13 cellular contexts compared by ENCODE assay signal in genomic region chr6:9405369-9405768, GRCh38.
DNase-seq lines count a peak whose midpoint lies in the region; ATAC-seq, FAIRE-seq and TF ChIP-seq lines count a peak whose summit lies in the region.
"Had no signal": no experiment of that assay in that cellular context is flagged by ENCODE, and none has a peak within 500 bp of the region (broad histone marks: within the 10 kb centered on the region; RNA-seq: fewer than 3 reads in every experiment).

No MANE protein-coding gene starts in this region.

- no peak overlapping the region for H2BK120ac ChIP-seq in mesenchymal stem cell (ENCODE audit: low read depth, low read length)

- POLR2A ChIA-PET in HepG2 (lab: Yijun Ruan, JAX) = no interaction called here

- no peak overlapping the region for H2BK5ac ChIP-seq in mesenchymal stem cell (ENCODE audit: low read depth, low read length, poor library complexity, severe bottlenecking)

- no peak overlapping the region for H2BK15ac ChIP-seq in mesenchymal stem cell (ENCODE audit: low read depth, poor library complexity, severe bottlenecking)

- TF ChIP-seq EP300 in HepG2 (IDR thresholded peaks at IDR 0.05; ENCODE audit: low read depth in 2 of 2, low read length in 2 of 2) (no peak), HepG2 (CRISPR knock-in tag; IDR thresholded peaks at IDR 0.05; ENCODE audit: borderline replicate concordance) (no peak)

- TF ChIP-seq POLR2A in HepG2 (IDR thresholded peaks at IDR 0.05; ENCODE audit: insufficient read depth in 1 of 2, low read depth in 2 of 2, low read length in 2 of 2) = no peak

- intact Hi-C loops in HepG2 (cut with micrococcal nuclease; ENCODE audit: unreplicated experiment) (no loop called here), lower lobe of right lung (cut with DNase I) (no loop called here)

- H3K27ac ChIP-seq in mesenchymal stem cell (ENCODE audit: low read length, poor library complexity, severe bottlenecking) (no peak overlapping the region), HepG2 (ENCODE audit: extremely low read length, insufficient read depth, low read length) (no peak overlapping the region), lower lobe of right lung (no peak overlapping the region)
- H3K27ac ChIP-seq: vagina had no signal

- peak; percentile 86 for DNase-seq in EH (ENCODE audit: low read depth)
- peak; percentile 73 for DNase-seq in NCI-H146 treated with DMSO at 0.1 percent for 48 hours (lab: John Stamatoyannopoulos, UW; ENCODE audit: unreplicated experiment)
- peak; percentile 93 for DNase-seq in bronchial epithelial cell (ENCODE audit: low read depth)
- peak; percentile 77 for DNase-seq in mesenchymal stem cell
- DNase-seq in stimulated activated naive CD4-positive, alpha-beta T cell (lab: John Stamatoyannopoulos, UW) = no peak
- no peak for DNase-seq in HepG2 (ENCODE audit: low spot score)
- DNase-seq in lower lobe of right lung = no peak
- DNase-seq: naive B cell, NCI-H1436 treated with DMSO at 0.1 percent for 48 hours, small intestine, T-helper 9 cell had no signal

- H3K4ac ChIP-seq in mesenchymal stem cell (ENCODE audit: low read depth in 1 of 2, low read length in 2 of 2) = no peak overlapping the region

- FAIRE-seq in bronchial epithelial cell (lab: Jason Lieb, UNC) = no peak
- FAIRE-seq in HepG2 (lab: Jason Lieb, UNC) = no peak
- FAIRE-seq: small intestine had no signal

- 44% methylated on average over 6 of the region's 6 CpGs for WGBS in mesenchymal stem cell
- WGBS in HepG2 (ENCODE audit: low lambda C conversion rate) = 66% methylated on average over 6 of the region's 6 CpGs

- no peak overlapping the region for H2AK5ac ChIP-seq in mesenchymal stem cell (ENCODE audit: low read length, severe bottlenecking)

- no peak overlapping the region for H3K9ac ChIP-seq in mesenchymal stem cell (ENCODE audit: low read length)
- no peak overlapping the region for H3K9ac ChIP-seq in HepG2 (ENCODE audit: insufficient read depth, low read depth, low read length)

- H3K79me1 ChIP-seq in mesenchymal stem cell (replicated peaks; ENCODE audit: low read length, poor library complexity, severe bottlenecking) = no peaks in the 10 kb centered on the region

- BruUV-seq in HepG2 (replicated peaks; lab: Mats Ljungman, UMichigan) = no TSS peak

- H3K4me1 ChIP-seq in mesenchymal stem cell (ENCODE audit: control insufficient read depth, insufficient read depth, low read depth, low read length) = no peaks in the 10 kb centered on the region
- H3K4me1 ChIP-seq in HepG2 (ENCODE audit: insufficient read depth, low read length) = no peaks in the 10 kb centered on the region
- H3K4me1 ChIP-seq in lower lobe of right lung = no peaks in the 10 kb centered on the region
- H3K4me1 ChIP-seq: vagina had no signal

- H3K14ac ChIP-seq in mesenchymal stem cell (ENCODE audit: low read length in 2 of 2) = no peak overlapping the region

- H3K27me3 ChIP-seq in bronchial epithelial cell (ENCODE audit: control insufficient read depth, insufficient read depth, low read length) (no peaks in the 10 kb centered on the region), mesenchymal stem cell (ENCODE audit: control insufficient read depth in 1 of 2, insufficient read depth in 1 of 2, low read length in 2 of 2) (no peaks in the 10 kb centered on the region), HepG2 (ENCODE audit: control insufficient read depth in 1 of 2, insufficient read depth in 2 of 2, low read length in 2 of 2) (no peaks in the 10 kb centered on the region), lower lobe of right lung (ENCODE audit: low read depth) (no peaks in the 10 kb centered on the region)
- H3K27me3 ChIP-seq: vagina had no signal

- no peak overlapping the region for H3K4me3 ChIP-seq in bronchial epithelial cell (ENCODE audit: low read depth, low read length)
- H3K4me3 ChIP-seq in mesenchymal stem cell (ENCODE audit: insufficient read depth in 1 of 2, low read depth in 1 of 2, low read length in 2 of 2) = no peak overlapping the region
- H3K4me3 ChIP-seq in HepG2 (replicated peaks in 1 of 3; ENCODE audit: insufficient read depth in 1 of 3, low read depth in 2 of 3, low read length in 3 of 3) = no peak overlapping the region
- H3K4me3 ChIP-seq in lower lobe of right lung = no peak overlapping the region
- H3K4me3 ChIP-seq: vagina had no signal

- no peak for TF ChIP-seq RAD21 in HepG2 (CRISPR knock-in tag; IDR thresholded peaks at IDR 0.05)

- no peak for ATAC-seq in HepG2
- ATAC-seq in HG03442 (IDR thresholded peaks at IDR 0.05; ENCODE audit: unreplicated experiment) = no peak
- ATAC-seq in lower lobe of right lung = no peak

- no peak overlapping the region for H4K8ac ChIP-seq in mesenchymal stem cell (ENCODE audit: low read length)

- no peaks in the 10 kb centered on the region for H3K79me2 ChIP-seq in HepG2 (ENCODE audit: insufficient read depth, low read length)

- H4K20me1 ChIP-seq in HepG2 (ENCODE audit: insufficient read depth, low read length) = no peaks in the 10 kb centered on the region

- H3K4me2 ChIP-seq in mesenchymal stem cell (ENCODE audit: low read length, poor library complexity, severe bottlenecking) = no peak overlapping the region
- no peak overlapping the region for H3K4me2 ChIP-seq in HepG2 (ENCODE audit: low read depth, low read length)

- in situ Hi-C loops in HepG2 (cut with HindIII; ENCODE audit: extremely low pct_ligation_motif_present, low pct_unique_long_range_greater_than_20kb) = loop anchor here (25.0 kb wide), 2 partner anchors 418 to 893 kb away; no protein-coding TSS in a partner anchor

- CTCF ChIA-PET in HepG2 (lab: Yijun Ruan, JAX; ENCODE audit: low intra/inter-chr PET ratio, low total read pairs) = no interaction called here

- TF ChIP-seq CTCF in bronchial epithelial cell (IDR thresholded peaks at IDR 0.05; ENCODE audit: insufficient read depth, low read length, severe bottlenecking) (no peak), HepG2 (CRISPR knock-in tag; IDR thresholded peaks at IDR 0.05) (no peak), lower lobe of right lung (IDR thresholded peaks at IDR 0.05) (no peak)

- no peak overlapping the region for H3K18ac ChIP-seq in mesenchymal stem cell (ENCODE audit: low read depth in 1 of 2, low read length in 2 of 2)

- H3K23ac ChIP-seq in mesenchymal stem cell (ENCODE audit: low read length in 2 of 2) = no peak overlapping the region

- H2BK12ac ChIP-seq in mesenchymal stem cell (ENCODE audit: low read length in 2 of 2) = no peak overlapping the region

- H3K9me3 ChIP-seq in mesenchymal stem cell (ENCODE audit: control insufficient read depth, low read length) (no peaks in the 10 kb centered on the region), HepG2 (ENCODE audit: low read length) (no peaks in the 10 kb centered on the region), lower lobe of right lung (no peaks in the 10 kb centered on the region)
- H3K9me3 ChIP-seq: vagina had no signal

- H2AFZ ChIP-seq in mesenchymal stem cell (ENCODE audit: low read depth, low read length) = no peak overlapping the region
- no peak overlapping the region for H2AFZ ChIP-seq in HepG2 (ENCODE audit: low read length)

- H4K91ac ChIP-seq in mesenchymal stem cell (ENCODE audit: low read length) = no peak overlapping the region

- H3K36me3 ChIP-seq in bronchial epithelial cell (ENCODE audit: control insufficient read depth, insufficient read depth, low read length) (no peaks in the 10 kb centered on the region), mesenchymal stem cell (ENCODE audit: control insufficient read depth in 1 of 2, insufficient read depth in 2 of 2, low read depth in 1 of 2, low read length in 2 of 2) (no peaks in the 10 kb centered on the region), HepG2 (replicated peaks in 1 of 2; ENCODE audit: control insufficient read depth in 1 of 2, insufficient read depth in 2 of 2, low read length in 2 of 2) (no peaks in the 10 kb centered on the region), lower lobe of right lung (no peaks in the 10 kb centered on the region)
- H3K36me3 ChIP-seq: vagina had no signal

TF ChIP-seq in HepG2, 621 proteins besides CTCF, POLR2A, EP300 and RAD21 (continues in another document):
- TF ChIP-seq MIXL1 (CRISPR knock-in tag; IDR thresholded peaks at IDR 0.05) (no peak), ZNF678 (CRISPR knock-in tag; IDR thresholded peaks at IDR 0.05) (no peak), TGIF2 (CRISPR knock-in tag; IDR thresholded peaks at IDR 0.05) (no peak), TBL1XR1 (IDR thresholded peaks at IDR 0.05; ENCODE audit: borderline replicate concordance, low read length, partially characterized antibody) (no peak), JARID2 (CRISPR knock-in tag; IDR thresholded peaks at IDR 0.05; ENCODE audit: insufficient replicate concordance) (no peak), ARNT2 (CRISPR knock-in tag; IDR thresholded peaks at IDR 0.05; ENCODE audit: low read depth) (no peak), GATA4 (IDR thresholded peaks at IDR 0.05; ENCODE audit: borderline replicate concordance, low read depth) (no peak), ZFX (CRISPR knock-in tag; IDR thresholded peaks at IDR 0.05; ENCODE audit: low read depth) (no peak), THAP11 (CRISPR knock-in tag; IDR thresholded peaks at IDR 0.05) (no peak)

Comparison
In these comparisons a context has a peak if more than half of its experiments do, and no peak if none do; other contexts are left out.
1. DNase-seq: peak in EH (single experiment), NCI-H146 treated with DMSO at 0.1 percent for 48 hours (single experiment), bronchial epithelial cell (single experiment) and mesenchymal stem cell (single experiment); none in stimulated activated naive CD4-positive, alpha-beta T cell (0 of 6), HepG2 (single experiment) and lower lobe of right lung (single experiment).